Comparison of ENCODE assay signal across 23 cellular contexts in the genomic region with DNA sequence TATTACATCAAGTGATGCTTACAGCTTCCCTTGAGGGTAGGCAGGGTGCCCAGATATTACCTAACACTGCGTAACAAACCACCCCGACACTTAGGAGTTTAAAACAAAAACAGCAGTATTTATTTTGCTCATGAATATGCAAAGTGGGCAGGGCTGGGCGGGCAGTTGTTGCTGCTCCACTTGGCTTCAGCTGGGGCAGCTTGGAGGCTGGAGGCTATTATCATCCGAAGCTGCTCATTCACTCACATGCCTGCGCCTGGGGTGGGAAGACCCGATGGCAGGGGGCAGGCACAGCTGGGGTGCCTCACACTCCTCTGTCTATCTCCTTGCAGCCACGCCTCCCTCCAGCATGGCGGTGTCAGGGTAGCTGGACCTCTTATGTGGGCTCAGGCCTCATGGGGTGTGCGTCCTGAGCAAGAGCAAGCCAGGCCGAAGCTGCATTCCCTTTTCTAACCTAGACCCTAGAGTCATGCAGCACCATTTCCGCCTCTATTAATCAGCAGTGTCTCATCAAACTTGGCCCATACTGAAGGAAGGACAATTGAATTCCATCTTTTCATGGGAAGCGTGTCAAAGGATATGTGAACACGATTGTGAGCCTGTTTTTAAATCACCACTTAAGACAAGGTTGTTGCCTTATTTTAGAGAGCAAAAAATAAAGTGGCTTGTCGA. TPM values are rescaled to one million over a fixed set of nuclear protein-coding genes. Genes with fewer than 3 reads are reported as not detected.
A peak's percentile ranks its signal among the peaks of the same experiment; 100 is the strongest.
DNase-seq lines count a peak whose midpoint lies in the region; ATAC-seq and TF ChIP-seq lines count a peak whose summit lies in the region.
"Had no signal": no experiment of that assay in that cellular context is flagged by ENCODE, and none has a peak within 500 bp of the region (broad histone marks: within the 10 kb centered on the region; RNA-seq: fewer than 3 reads in every experiment).

No MANE protein-coding gene starts in this region.

- peak overlapping the region; percentile 43 for H3K27ac ChIP-seq in RWPE2 (ENCODE audit: poor library complexity, severe bottlenecking)
- H3K27ac ChIP-seq in lower lobe of right lung = no peak overlapping the region
- H3K27ac ChIP-seq in vagina = no peak overlapping the region
- H3K27ac ChIP-seq: SJCRH30, thyroid gland had no signal

- H3K9me3 ChIP-seq in RWPE2 (ENCODE audit: severe bottlenecking) (no peaks in the 10 kb centered on the region), lower lobe of right lung (no peaks in the 10 kb centered on the region), vagina (no peaks in the 10 kb centered on the region)
- H3K9me3 ChIP-seq: SJCRH30, thyroid gland had no signal

- no peak overlapping the region for H3K4me3 Mint-ChIP-seq in activated T-cell treated with anti-CD3 and anti-CD28 coated beads, Interleukin-2, amount 50 U/mL, for 4 hours
- H3K4me3 Mint-ChIP-seq: activated CD4-positive, alpha-beta T cell treated with anti-CD3 and anti-CD28 coated beads for 36 hours; activated naive CD4-positive, alpha-beta T cell treated with anti-CD3 and anti-CD28 coated beads for 36 hours; activated T-cell treated with anti-CD3 and anti-CD28 coated beads, Interleukin-2, amount 50 U/mL, for 24 hours; CD4-positive, alpha-beta T cell; naive thymus-derived CD4-positive, alpha-beta T cell had no signal

- H3K36me3 ChIP-seq in RWPE2 (ENCODE audit: low read depth) = no peaks in the 10 kb centered on the region
- H3K36me3 ChIP-seq in lower lobe of right lung = no peaks in the 10 kb centered on the region
- H3K36me3 ChIP-seq in vagina = no peaks in the 10 kb centered on the region
- H3K36me3 ChIP-seq: SJCRH30, thyroid gland had no signal

- DNase-seq in RWPE2 (ENCODE audit: low spot score) (no peak), epithelial cell of esophagus (ENCODE audit: low read depth) (peak; percentile 75), lower lobe of right lung (peak; percentile 55), DMS 273 (lab: John Stamatoyannopoulos, UW; ENCODE audit: unreplicated experiment) (no peak), SKM-1 treated with dmso at 0.1 percent for 144 hours (lab: John Stamatoyannopoulos, UW; ENCODE audit: unreplicated experiment) (no peak), vagina (ENCODE audit: extremely low spot score in 2 of 2) (no peak)
- no peak for DNase-seq in activated T-cell treated with anti-CD3 and anti-CD28 coated beads, Interleukin-2, amount 50 U/mL, for 4 hours
- DNase-seq: activated CD4-positive, alpha-beta T cell treated with anti-CD3 and anti-CD28 coated beads for 36 hours; activated naive CD4-positive, alpha-beta T cell treated with anti-CD3 and anti-CD28 coated beads for 36 hours; activated T-cell treated with anti-CD3 and anti-CD28 coated beads, Interleukin-2, amount 50 U/mL, for 24 hours; CD4-positive, alpha-beta T cell; DMS 273 treated with DMSO at 0.1 percent for 48 hours; left cardiac atrium; naive thymus-derived CD4-positive, alpha-beta T cell; NCI-H1694; NCI-H2171; NCI-H510A treated with DMSO at 0.1 percent for 48 hours; right cardiac atrium; SJCRH30; stimulated activated CD4-positive, alpha-beta T cell treated with anti-CD3 and anti-CD28 coated beads, Interleukin-4, amount 100 ng/mL, for 4 hours; stimulated activated naive CD4-positive, alpha-beta T cell treated with Interleukin-2 at 50 U/mL for 16 hours; thyroid gland had no signal

- H3K4me1 ChIP-seq in RWPE2 (ENCODE audit: insufficient read depth, poor library complexity, severe bottlenecking) (peaks cover 41% of the 10 kb centered on the region), lower lobe of right lung (peaks cover 16% of the 10 kb centered on the region), vagina (peaks cover 47% of the 10 kb centered on the region)
- H3K4me1 ChIP-seq: SJCRH30, thyroid gland had no signal

- TF ChIP-seq CTCF in RWPE2 (IDR thresholded peaks at IDR 0.05; ENCODE audit: poor library complexity, severe bottlenecking) = no peak
- no peak for TF ChIP-seq CTCF in epithelial cell of esophagus (IDR thresholded peaks at IDR 0.05; ENCODE audit: insufficient read depth, low read depth, low read length, missing control alignments)
- no peak for TF ChIP-seq CTCF in lower lobe of right lung (IDR thresholded peaks at IDR 0.05)
- TF ChIP-seq CTCF in vagina (IDR thresholded peaks at IDR 0.05) = no peak

- H3K27me3 ChIP-seq in RWPE2 (ENCODE audit: insufficient read depth, poor library complexity, severe bottlenecking) = no peaks in the 10 kb centered on the region
- H3K27me3 ChIP-seq in lower lobe of right lung (ENCODE audit: low read depth) = no peaks in the 10 kb centered on the region
- no peaks in the 10 kb centered on the region for H3K27me3 ChIP-seq in vagina
- H3K27me3 ChIP-seq: thyroid gland had no signal

- no peaks in the 10 kb centered on the region for H3K9me3 Mint-ChIP-seq in activated T-cell treated with anti-CD3 and anti-CD28 coated beads, Interleukin-2, amount 50 U/mL, for 4 hours
- H3K9me3 Mint-ChIP-seq: activated naive CD4-positive, alpha-beta T cell treated with anti-CD3 and anti-CD28 coated beads for 36 hours; activated T-cell treated with anti-CD3 and anti-CD28 coated beads, Interleukin-2, amount 50 U/mL, for 24 hours; CD4-positive, alpha-beta T cell; naive thymus-derived CD4-positive, alpha-beta T cell had no signal

- intact Hi-C loops in lower lobe of right lung (cut with DNase I) = no loop called here
- intact Hi-C loops in vagina (cut with DNase I) = no loop called here

- no peaks in the 10 kb centered on the region for H3K4me1 Mint-ChIP-seq in activated T-cell treated with anti-CD3 and anti-CD28 coated beads, Interleukin-2, amount 50 U/mL, for 4 hours (ENCODE audit: low read depth)
- H3K4me1 Mint-ChIP-seq: activated CD4-positive, alpha-beta T cell treated with anti-CD3 and anti-CD28 coated beads for 36 hours; naive thymus-derived CD4-positive, alpha-beta T cell had no signal

- no peak for TF ChIP-seq POLR2A in vagina (IDR thresholded peaks at IDR 0.05)

- H3K27me3 Mint-ChIP-seq in activated T-cell treated with anti-CD3 and anti-CD28 coated beads, Interleukin-2, amount 50 U/mL, for 4 hours (ENCODE audit: low read depth) = peaks cover 9% of the 10 kb centered on the region
- H3K27me3 Mint-ChIP-seq: activated CD4-positive, alpha-beta T cell treated with anti-CD3 and anti-CD28 coated beads for 36 hours had no signal

- ATAC-seq in RWPE2 (ENCODE audit: low read depth) (0 out of 3 replicates have a peak, but pooled peaks have one; percentile 24), lower lobe of right lung (peak; percentile 3 to 16)
- ATAC-seq in activated T-cell treated with anti-CD3 and anti-CD28 coated beads, Interleukin-2, amount 50 U/mL, for 4 hours = no peak
- ATAC-seq: activated CD4-positive, alpha-beta T cell treated with anti-CD3 and anti-CD28 coated beads for 36 hours; left cardiac atrium; naive thymus-derived CD4-positive, alpha-beta T cell; right cardiac atrium had no signal

- no peaks in the 10 kb centered on the region for H3K36me3 Mint-ChIP-seq in activated T-cell treated with anti-CD3 and anti-CD28 coated beads, Interleukin-2, amount 50 U/mL, for 4 hours (ENCODE audit: insufficient read depth)
- H3K36me3 Mint-ChIP-seq: naive thymus-derived CD4-positive, alpha-beta T cell had no signal

- H3K4me3 ChIP-seq in RWPE2 (ENCODE audit: severe bottlenecking) = no peak overlapping the region
- no peak overlapping the region for H3K4me3 ChIP-seq in epithelial cell of esophagus (ENCODE audit: low read length)
- no peak overlapping the region for H3K4me3 ChIP-seq in lower lobe of right lung
- H3K4me3 ChIP-seq in vagina = no peak overlapping the region
- H3K4me3 ChIP-seq: SJCRH30, thyroid gland had no signal

RNA-seq across cellular contexts. Expression of a gene that starts 55.0 kb away (rescaled TPM):
- total RNA-seq in lower lobe of right lung = 90.0 TPM
- total RNA-seq in activated T-cell treated with anti-CD3 and anti-CD28 coated beads, Interleukin-2, amount 50 U/mL, for 4 hours = under 1 TPM; 0.33 to 0.73 (median 0.66) TPM
- total RNA-seq in vagina = 184 TPM
- total RNA-seq: CD4-positive, alpha-beta T cell; T-helper 1 cell treated with Interleukin-12 subunit alpha and Interleukin-12 subunit beta and Interleukin-4 antibody, amounts not matched to agents 30 ng/mL and 1 ng/mL, for 36 hours had no signal

Comparison
In these comparisons a context has a peak if more than half of its experiments do, and no peak if none do; other contexts are left out.
1. ATAC-seq: peak in RWPE2 (single experiment) and lower lobe of right lung (2 of 2); none in activated T-cell treated with anti-CD3 and anti-CD28 coated beads, Interleukin-2, amount 50 U/mL, for 4 hours (0 of 2).
2. DNase-seq: peak in epithelial cell of esophagus (single experiment) and lower lobe of right lung (single experiment); none in RWPE2 (single experiment), activated T-cell treated with anti-CD3 and anti-CD28 coated beads, Interleukin-2, amount 50 U/mL, for 4 hours (single experiment), DMS 273 (single experiment), SKM-1 treated with dmso at 0.1 percent for 144 hours (single experiment) and vagina (0 of 2).
3. RNA of a gene that starts 55.0 kb away (total RNA-seq): 184 TPM in vagina (single experiment) and 90.0 TPM in lower lobe of right lung (single experiment); 0.33 to 0.73 TPM in activated T-cell treated with anti-CD3 and anti-CD28 coated beads, Interleukin-2, amount 50 U/mL, for 4 hours; every median in the first group is over 10 times any median in the second.